In the genomic region with DNA sequence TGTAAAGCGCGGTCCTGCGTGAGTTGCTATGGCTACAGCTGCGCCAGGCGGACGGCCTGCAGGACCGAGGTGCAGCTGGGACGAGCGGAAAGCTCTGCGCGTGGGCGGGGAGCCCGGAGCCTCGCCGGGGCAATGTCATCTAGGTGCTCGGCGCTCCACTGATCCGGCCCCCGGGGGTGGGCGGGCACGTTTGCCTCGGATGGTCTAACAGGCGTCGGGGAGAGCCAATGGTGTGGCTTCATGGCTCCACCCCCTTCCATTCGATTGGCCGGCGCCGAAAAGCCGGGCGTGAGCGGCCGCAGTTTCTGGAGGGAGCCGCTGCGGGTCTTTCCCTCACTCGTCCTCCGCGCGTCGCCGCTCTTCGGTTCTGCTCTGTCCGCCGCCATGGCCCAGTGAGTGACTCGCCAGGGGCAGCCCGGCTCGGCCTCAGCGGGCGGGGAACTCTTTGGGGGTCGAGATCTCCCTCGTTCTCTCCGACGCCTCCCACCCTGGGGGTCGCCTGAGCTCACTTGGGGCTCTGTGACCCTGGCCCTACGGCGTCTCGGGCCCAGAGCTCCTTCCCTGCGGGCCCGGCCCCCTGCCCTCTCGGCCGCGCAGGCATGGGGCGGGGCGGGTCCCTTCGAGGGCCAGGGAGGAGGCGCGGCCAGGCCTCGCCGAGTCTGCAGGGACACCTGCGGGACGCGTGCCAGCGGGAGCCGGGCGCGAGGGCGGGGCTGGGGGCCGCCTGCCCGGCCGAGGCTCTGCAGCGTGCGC, we compare ENCODE assay signal across 1 cellular context.
TF ChIP-seq lines count a peak whose summit lies in the region.

A gene (plus strand): TSS at position 331 of the 753 bp plus-strand sequence. CDS start 54 bp downstream, at position 385.

TF ChIP-seq in K562, 482 proteins besides CTCF, POLR2A, EP300 and RAD21 (continued from another document and continues in another):
- TF ChIP-seq PTRF (tag; IDR thresholded peaks at IDR 0.05) = no peak
- TF ChIP-seq FOXA1 (IDR thresholded peaks at IDR 0.05; ENCODE audit: borderline replicate concordance) = no peak
- TF ChIP-seq TBP (optimal IDR thresholded peaks at IDR 0.05; ENCODE audit: low read depth, low read length) = peak; percentile 93
- TF ChIP-seq CREM (IDR thresholded peaks at IDR 0.05; ENCODE audit: low read depth) = peak; percentile 89
- TF ChIP-seq, protein P1, sequence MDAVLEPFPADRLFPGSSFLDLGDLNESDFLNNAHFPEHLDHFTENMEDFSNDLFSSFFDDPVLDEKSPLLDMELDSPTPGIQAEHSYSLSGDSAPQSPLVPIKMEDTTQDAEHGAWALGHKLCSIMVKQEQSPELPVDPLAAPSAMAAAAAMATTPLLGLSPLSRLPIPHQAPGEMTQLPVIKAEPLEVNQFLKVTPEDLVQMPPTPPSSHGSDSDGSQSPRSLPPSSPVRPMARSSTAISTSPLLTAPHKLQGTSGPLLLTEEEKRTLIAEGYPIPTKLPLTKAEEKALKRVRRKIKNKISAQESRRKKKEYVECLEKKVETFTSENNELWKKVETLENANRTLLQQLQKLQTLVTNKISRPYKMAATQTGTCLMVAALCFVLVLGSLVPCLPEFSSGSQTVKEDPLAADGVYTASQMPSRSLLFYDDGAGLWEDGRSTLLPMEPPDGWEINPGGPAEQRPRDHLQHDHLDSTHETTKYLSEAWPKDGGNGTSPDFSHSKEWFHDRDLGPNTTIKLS (IDR thresholded peaks at IDR 0.05; ENCODE audit: borderline replicate concordance, low read depth) = peak; percentile 78
- TF ChIP-seq BCOR (IDR thresholded peaks at IDR 0.05) = peak; percentile 25; the same call in 1 of the 2 replicates
- TF ChIP-seq, protein P2, sequence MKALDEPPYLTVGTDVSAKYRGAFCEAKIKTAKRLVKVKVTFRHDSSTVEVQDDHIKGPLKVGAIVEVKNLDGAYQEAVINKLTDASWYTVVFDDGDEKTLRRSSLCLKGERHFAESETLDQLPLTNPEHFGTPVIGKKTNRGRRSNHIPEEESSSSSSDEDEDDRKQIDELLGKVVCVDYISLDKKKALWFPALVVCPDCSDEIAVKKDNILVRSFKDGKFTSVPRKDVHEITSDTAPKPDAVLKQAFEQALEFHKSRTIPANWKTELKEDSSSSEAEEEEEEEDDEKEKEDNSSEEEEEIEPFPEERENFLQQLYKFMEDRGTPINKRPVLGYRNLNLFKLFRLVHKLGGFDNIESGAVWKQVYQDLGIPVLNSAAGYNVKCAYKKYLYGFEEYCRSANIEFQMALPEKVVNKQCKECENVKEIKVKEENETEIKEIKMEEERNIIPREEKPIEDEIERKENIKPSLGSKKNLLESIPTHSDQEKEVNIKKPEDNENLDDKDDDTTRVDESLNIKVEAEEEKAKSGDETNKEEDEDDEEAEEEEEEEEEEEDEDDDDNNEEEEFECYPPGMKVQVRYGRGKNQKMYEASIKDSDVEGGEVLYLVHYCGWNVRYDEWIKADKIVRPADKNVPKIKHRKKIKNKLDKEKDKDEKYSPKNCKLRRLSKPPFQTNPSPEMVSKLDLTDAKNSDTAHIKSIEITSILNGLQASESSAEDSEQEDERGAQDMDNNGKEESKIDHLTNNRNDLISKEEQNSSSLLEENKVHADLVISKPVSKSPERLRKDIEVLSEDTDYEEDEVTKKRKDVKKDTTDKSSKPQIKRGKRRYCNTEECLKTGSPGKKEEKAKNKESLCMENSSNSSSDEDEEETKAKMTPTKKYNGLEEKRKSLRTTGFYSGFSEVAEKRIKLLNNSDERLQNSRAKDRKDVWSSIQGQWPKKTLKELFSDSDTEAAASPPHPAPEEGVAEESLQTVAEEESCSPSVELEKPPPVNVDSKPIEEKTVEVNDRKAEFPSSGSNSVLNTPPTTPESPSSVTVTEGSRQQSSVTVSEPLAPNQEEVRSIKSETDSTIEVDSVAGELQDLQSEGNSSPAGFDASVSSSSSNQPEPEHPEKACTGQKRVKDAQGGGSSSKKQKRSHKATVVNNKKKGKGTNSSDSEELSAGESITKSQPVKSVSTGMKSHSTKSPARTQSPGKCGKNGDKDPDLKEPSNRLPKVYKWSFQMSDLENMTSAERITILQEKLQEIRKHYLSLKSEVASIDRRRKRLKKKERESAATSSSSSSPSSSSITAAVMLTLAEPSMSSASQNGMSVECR (CRISPR knock-in tag; IDR thresholded peaks at IDR 0.05) = peak; percentile 97
- peak; percentile 75 for TF ChIP-seq ESRRA (IDR thresholded peaks at IDR 0.05; ENCODE audit: borderline replicate concordance, low read depth)
- no peak for TF ChIP-seq ZNF23 (CRISPR knock-in tag; IDR thresholded peaks at IDR 0.05)
- no peak for TF ChIP-seq ZNF212 (CRISPR knock-in tag; IDR thresholded peaks at IDR 0.05)
- peak; percentile 92 for TF ChIP-seq KDM5B (IDR thresholded peaks at IDR 0.05; ENCODE audit: insufficient replicate concordance, low read depth, low read length)
- peak; percentile 70 for TF ChIP-seq GATAD2B (IDR thresholded peaks at IDR 0.05; ENCODE audit: borderline replicate concordance)
- TF ChIP-seq, protein P3, sequence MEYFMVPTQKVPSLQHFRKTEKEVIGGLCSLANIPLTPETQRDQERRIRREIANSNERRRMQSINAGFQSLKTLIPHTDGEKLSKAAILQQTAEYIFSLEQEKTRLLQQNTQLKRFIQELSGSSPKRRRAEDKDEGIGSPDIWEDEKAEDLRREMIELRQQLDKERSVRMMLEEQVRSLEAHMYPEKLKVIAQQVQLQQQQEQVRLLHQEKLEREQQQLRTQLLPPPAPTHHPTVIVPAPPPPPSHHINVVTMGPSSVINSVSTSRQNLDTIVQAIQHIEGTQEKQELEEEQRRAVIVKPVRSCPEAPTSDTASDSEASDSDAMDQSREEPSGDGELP (CRISPR knock-in tag; IDR thresholded peaks at IDR 0.05; ENCODE audit: borderline replicate concordance) = peak; percentile 99
- TF ChIP-seq, protein P4, sequence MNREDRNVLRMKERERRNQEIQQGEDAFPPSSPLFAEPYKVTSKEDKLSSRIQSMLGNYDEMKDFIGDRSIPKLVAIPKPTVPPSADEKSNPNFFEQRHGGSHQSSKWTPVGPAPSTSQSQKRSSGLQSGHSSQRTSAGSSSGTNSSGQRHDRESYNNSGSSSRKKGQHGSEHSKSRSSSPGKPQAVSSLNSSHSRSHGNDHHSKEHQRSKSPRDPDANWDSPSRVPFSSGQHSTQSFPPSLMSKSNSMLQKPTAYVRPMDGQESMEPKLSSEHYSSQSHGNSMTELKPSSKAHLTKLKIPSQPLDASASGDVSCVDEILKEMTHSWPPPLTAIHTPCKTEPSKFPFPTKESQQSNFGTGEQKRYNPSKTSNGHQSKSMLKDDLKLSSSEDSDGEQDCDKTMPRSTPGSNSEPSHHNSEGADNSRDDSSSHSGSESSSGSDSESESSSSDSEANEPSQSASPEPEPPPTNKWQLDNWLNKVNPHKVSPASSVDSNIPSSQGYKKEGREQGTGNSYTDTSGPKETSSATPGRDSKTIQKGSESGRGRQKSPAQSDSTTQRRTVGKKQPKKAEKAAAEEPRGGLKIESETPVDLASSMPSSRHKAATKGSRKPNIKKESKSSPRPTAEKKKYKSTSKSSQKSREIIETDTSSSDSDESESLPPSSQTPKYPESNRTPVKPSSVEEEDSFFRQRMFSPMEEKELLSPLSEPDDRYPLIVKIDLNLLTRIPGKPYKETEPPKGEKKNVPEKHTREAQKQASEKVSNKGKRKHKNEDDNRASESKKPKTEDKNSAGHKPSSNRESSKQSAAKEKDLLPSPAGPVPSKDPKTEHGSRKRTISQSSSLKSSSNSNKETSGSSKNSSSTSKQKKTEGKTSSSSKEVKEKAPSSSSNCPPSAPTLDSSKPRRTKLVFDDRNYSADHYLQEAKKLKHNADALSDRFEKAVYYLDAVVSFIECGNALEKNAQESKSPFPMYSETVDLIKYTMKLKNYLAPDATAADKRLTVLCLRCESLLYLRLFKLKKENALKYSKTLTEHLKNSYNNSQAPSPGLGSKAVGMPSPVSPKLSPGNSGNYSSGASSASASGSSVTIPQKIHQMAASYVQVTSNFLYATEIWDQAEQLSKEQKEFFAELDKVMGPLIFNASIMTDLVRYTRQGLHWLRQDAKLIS (CRISPR knock-in tag; IDR thresholded peaks at IDR 0.05) = peak; percentile 61; the same call in 1 of the 2 replicates
- TF ChIP-seq MYNN (IDR thresholded peaks at IDR 0.05) = peak; percentile 78; the same call in 1 of the 2 replicates
- TF ChIP-seq MYNN (CRISPR knock-in tag; IDR thresholded peaks at IDR 0.05) = no peak
- TF ChIP-seq, protein P5, sequence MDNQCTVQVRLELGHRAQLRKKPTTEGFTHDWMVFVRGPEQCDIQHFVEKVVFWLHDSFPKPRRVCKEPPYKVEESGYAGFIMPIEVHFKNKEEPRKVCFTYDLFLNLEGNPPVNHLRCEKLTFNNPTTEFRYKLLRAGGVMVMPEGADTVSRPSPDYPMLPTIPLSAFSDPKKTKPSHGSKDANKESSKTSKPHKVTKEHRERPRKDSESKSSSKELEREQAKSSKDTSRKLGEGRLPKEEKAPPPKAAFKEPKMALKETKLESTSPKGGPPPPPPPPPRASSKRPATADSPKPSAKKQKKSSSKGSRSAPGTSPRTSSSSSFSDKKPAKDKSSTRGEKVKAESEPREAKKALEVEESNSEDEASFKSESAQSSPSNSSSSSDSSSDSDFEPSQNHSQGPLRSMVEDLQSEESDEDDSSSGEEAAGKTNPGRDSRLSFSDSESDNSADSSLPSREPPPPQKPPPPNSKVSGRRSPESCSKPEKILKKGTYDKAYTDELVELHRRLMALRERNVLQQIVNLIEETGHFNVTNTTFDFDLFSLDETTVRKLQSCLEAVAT (IDR thresholded peaks at IDR 0.05) = peak; percentile 92 to 100
- TF ChIP-seq HDAC2 (IDR thresholded peaks at IDR 0.05) = no peak; the same call in none of the 2 replicates
- TF ChIP-seq, protein P6, sequence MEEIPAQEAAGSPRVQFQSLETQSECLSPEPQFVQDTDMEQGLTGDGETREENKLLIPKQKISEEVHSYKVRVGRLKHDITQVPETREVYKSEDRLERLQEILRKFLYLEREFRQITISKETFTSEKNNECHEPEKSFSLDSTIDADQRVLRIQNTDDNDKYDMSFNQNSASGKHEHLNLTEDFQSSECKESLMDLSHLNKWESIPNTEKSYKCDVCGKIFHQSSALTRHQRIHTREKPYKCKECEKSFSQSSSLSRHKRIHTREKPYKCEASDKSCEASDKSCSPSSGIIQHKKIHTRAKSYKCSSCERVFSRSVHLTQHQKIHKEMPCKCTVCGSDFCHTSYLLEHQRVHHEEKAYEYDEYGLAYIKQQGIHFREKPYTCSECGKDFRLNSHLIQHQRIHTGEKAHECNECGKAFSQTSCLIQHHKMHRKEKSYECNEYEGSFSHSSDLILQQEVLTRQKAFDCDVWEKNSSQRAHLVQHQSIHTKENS (CRISPR knock-in tag; IDR thresholded peaks at IDR 0.05) = no peak
- TF ChIP-seq ZNF79 (CRISPR knock-in tag; IDR thresholded peaks at IDR 0.05; ENCODE audit: low read depth) = no peak
- TF ChIP-seq ZNF347 (CRISPR knock-in tag; IDR thresholded peaks at IDR 0.05; ENCODE audit: low read depth) = no peak
- peak; percentile 30; the same call in 1 of the 2 replicates for TF ChIP-seq TARDBP (IDR thresholded peaks at IDR 0.05)
- peak; percentile 88 for TF ChIP-seq KDM2B (CRISPR knock-in tag; IDR thresholded peaks at IDR 0.05)
- TF ChIP-seq, protein P7, sequence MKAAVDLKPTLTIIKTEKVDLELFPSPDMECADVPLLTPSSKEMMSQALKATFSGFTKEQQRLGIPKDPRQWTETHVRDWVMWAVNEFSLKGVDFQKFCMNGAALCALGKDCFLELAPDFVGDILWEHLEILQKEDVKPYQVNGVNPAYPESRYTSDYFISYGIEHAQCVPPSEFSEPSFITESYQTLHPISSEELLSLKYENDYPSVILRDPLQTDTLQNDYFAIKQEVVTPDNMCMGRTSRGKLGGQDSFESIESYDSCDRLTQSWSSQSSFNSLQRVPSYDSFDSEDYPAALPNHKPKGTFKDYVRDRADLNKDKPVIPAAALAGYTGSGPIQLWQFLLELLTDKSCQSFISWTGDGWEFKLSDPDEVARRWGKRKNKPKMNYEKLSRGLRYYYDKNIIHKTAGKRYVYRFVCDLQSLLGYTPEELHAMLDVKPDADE (conservative IDR thresholded peaks at IDR 0.05; ENCODE audit: control insufficient read depth, low read depth, low read length) = peak; percentile 88
- TF ChIP-seq KLF10 (CRISPR knock-in tag; IDR thresholded peaks at IDR 0.05) = no peak
- TF ChIP-seq BHLHE40 (IDR thresholded peaks at IDR 0.05; ENCODE audit: low read length) = peak; percentile 84
- no peak for TF ChIP-seq ZKSCAN8 (CRISPR knock-in tag; IDR thresholded peaks at IDR 0.05)
- TF ChIP-seq ARID1B (IDR thresholded peaks at IDR 0.05) = peak; percentile 35; the same call in 1 of the 2 replicates
- TF ChIP-seq, protein P8, sequence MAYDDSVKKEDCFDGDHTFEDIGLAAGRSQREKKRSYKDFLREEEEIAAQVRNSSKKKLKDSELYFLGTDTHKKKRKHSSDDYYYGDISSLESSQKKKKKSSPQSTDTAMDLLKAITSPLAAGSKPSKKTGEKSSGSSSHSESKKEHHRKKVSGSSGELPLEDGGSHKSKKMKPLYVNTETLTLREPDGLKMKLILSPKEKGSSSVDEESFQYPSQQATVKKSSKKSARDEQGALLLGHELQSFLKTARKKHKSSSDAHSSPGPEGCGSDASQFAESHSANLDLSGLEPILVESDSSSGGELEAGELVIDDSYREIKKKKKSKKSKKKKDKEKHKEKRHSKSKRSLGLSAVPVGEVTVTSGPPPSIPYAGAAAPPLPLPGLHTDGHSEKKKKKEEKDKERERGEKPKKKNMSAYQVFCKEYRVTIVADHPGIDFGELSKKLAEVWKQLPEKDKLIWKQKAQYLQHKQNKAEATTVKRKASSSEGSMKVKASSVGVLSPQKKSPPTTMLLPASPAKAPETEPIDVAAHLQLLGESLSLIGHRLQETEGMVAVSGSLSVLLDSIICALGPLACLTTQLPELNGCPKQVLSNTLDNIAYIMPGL (CRISPR knock-in tag; IDR thresholded peaks at IDR 0.05) = no peak; the same call in 1 of the 2 replicates
- TF ChIP-seq, protein P9, sequence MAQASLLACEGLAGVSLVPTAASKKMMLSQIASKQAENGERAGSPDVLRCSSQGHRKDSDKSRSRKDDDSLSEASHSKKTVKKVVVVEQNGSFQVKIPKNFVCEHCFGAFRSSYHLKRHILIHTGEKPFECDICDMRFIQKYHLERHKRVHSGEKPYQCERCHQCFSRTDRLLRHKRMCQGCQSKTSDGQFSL (CRISPR knock-in tag; IDR thresholded peaks at IDR 0.05) = no peak
- TF ChIP-seq, protein P9 (tag; IDR thresholded peaks at IDR 0.05) = no peak
- TF ChIP-seq, protein P10, sequence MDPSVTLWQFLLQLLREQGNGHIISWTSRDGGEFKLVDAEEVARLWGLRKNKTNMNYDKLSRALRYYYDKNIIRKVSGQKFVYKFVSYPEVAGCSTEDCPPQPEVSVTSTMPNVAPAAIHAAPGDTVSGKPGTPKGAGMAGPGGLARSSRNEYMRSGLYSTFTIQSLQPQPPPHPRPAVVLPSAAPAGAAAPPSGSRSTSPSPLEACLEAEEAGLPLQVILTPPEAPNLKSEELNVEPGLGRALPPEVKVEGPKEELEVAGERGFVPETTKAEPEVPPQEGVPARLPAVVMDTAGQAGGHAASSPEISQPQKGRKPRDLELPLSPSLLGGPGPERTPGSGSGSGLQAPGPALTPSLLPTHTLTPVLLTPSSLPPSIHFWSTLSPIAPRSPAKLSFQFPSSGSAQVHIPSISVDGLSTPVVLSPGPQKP (CRISPR knock-in tag; IDR thresholded peaks at IDR 0.05) = no peak
- TF ChIP-seq, protein P11, sequence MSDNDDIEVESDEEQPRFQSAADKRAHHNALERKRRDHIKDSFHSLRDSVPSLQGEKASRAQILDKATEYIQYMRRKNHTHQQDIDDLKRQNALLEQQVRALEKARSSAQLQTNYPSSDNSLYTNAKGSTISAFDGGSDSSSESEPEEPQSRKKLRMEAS (CRISPR knock-in tag; IDR thresholded peaks at IDR 0.05) = peak; percentile 90
- no peak for TF ChIP-seq DPF2 (IDR thresholded peaks at IDR 0.05)
